15 cellular contexts compared by ENCODE assay signal in genomic region chr1:35243681-35244080, GRCh38. TPM values are rescaled to one million over a fixed set of nuclear protein-coding genes. Genes with fewer than 3 reads are reported as not detected.
A peak's percentile ranks its signal among the peaks of the same experiment; 100 is the strongest.
DNase-seq lines count a peak whose midpoint lies in the region; ATAC-seq, FAIRE-seq and TF ChIP-seq lines count a peak whose summit lies in the region.
"Had no signal": no experiment of that assay in that cellular context is flagged by ENCODE, and none has a peak within 500 bp of the region (broad histone marks: within the 10 kb centered on the region; RNA-seq: fewer than 3 reads in every experiment).

No MANE protein-coding gene starts in this region.

- H3K4me1 Mint-ChIP-seq in stimulated activated memory B cell treated with anti-CD40 and anti-IgM and Interleukin-4, amounts not matched to agents 10 μg/mL and 1 μg/mL and 100 μg/mL, for 72 hours = peaks cover 10% of the 10 kb centered on the region
- no peaks in the 10 kb centered on the region for H3K4me1 Mint-ChIP-seq in activated T-helper 2 cell treated with anti-CD3 and anti-CD28 coated beads, Interferon-gamma antibody, Interleukin-2, Interleukin-4, amounts not matched to agents 10 μg/mL and 5 μg/mL and 100 μg/mL, durations not matched to agents 14 hours and 24 hours and 36 hours (ENCODE audit: low read depth)
- H3K4me1 Mint-ChIP-seq: brain had no signal

- no peaks in the 10 kb centered on the region for H3K9me3 Mint-ChIP-seq in stimulated activated memory B cell treated with anti-CD40 and anti-IgM and Interleukin-4, amounts not matched to agents 10 μg/mL and 1 μg/mL and 100 μg/mL, for 72 hours
- no peaks in the 10 kb centered on the region for H3K9me3 Mint-ChIP-seq in activated T-helper 2 cell treated with anti-CD3 and anti-CD28 coated beads, Interferon-gamma antibody, Interleukin-2, Interleukin-4, amounts not matched to agents 10 μg/mL and 5 μg/mL and 100 μg/mL, durations not matched to agents 14 hours and 24 hours and 36 hours

- no peak for TF ChIP-seq CTCF in bronchial epithelial cell (IDR thresholded peaks at IDR 0.05; ENCODE audit: insufficient read depth, low read length, severe bottlenecking)
- no peak for TF ChIP-seq CTCF in prostate gland (IDR thresholded peaks at IDR 0.05)

- no peak overlapping the region for H3K4me3 Mint-ChIP-seq in stimulated activated memory B cell treated with anti-CD40 and anti-IgM and Interleukin-4, amounts not matched to agents 10 μg/mL and 1 μg/mL and 100 μg/mL, for 72 hours
- H3K4me3 Mint-ChIP-seq in activated T-helper 2 cell treated with anti-CD3 and anti-CD28 coated beads, Interferon-gamma antibody, Interleukin-2, Interleukin-4, amounts not matched to agents 10 μg/mL and 5 μg/mL and 100 μg/mL, durations not matched to agents 14 hours and 24 hours and 36 hours (ENCODE audit: low read depth) = no peak overlapping the region
- H3K4me3 Mint-ChIP-seq: brain had no signal

- H3K4me1 ChIP-seq in prostate gland (replicated peaks) = no peaks in the 10 kb centered on the region
- H3K4me1 ChIP-seq: SJCRH30, tibial artery had no signal

- no peaks in the 10 kb centered on the region for H3K9me3 ChIP-seq in prostate gland
- H3K9me3 ChIP-seq: SJCRH30, tibial artery had no signal

- intact Hi-C loops in prostate gland (cut with DNase I) = no loop called here
- intact Hi-C loops in activated T-helper 2 cell treated with anti-CD3 and anti-CD28 coated beads, Interferon-gamma antibody, Interleukin-2, Interleukin-4, amounts not matched to agents 10 μg/mL and 5 μg/mL and 100 μg/mL, durations not matched to agents 14 hours and 24 hours and 36 hours (cut with micrococcal nuclease) = no loop called here

- H3K27me3 ChIP-seq in bronchial epithelial cell (ENCODE audit: control insufficient read depth, insufficient read depth, low read length) = no peaks in the 10 kb centered on the region
- H3K27me3 ChIP-seq in prostate gland (replicated peaks; ENCODE audit: insufficient read depth) = no peaks in the 10 kb centered on the region
- H3K27me3 ChIP-seq: SJCRH30, tibial artery had no signal

- peak overlapping the region; percentile 33 for H3K27ac Mint-ChIP-seq in stimulated activated memory B cell treated with anti-CD40 and anti-IgM and Interleukin-4, amounts not matched to agents 10 μg/mL and 1 μg/mL and 100 μg/mL, for 72 hours
- no peak overlapping the region for H3K27ac Mint-ChIP-seq in activated T-helper 2 cell treated with anti-CD3 and anti-CD28 coated beads, Interferon-gamma antibody, Interleukin-2, Interleukin-4, amounts not matched to agents 10 μg/mL and 5 μg/mL and 100 μg/mL, durations not matched to agents 14 hours and 24 hours and 36 hours
- H3K27ac Mint-ChIP-seq: brain had no signal

- FAIRE-seq in bronchial epithelial cell (lab: Jason Lieb, UNC) = no peak
- FAIRE-seq: endothelial cell of umbilical vein had no signal

- no peak for TF ChIP-seq POLR2A in prostate gland (IDR thresholded peaks at IDR 0.05)

- no peaks in the 10 kb centered on the region for H3K36me3 ChIP-seq in bronchial epithelial cell (ENCODE audit: control insufficient read depth, insufficient read depth, low read length)
- H3K36me3 ChIP-seq in prostate gland = no peaks in the 10 kb centered on the region
- H3K36me3 ChIP-seq: SJCRH30, tibial artery had no signal

- H3K36me3 Mint-ChIP-seq in stimulated activated memory B cell treated with anti-CD40 and anti-IgM and Interleukin-4, amounts not matched to agents 10 μg/mL and 1 μg/mL and 100 μg/mL, for 72 hours = no peaks in the 10 kb centered on the region
- no peaks in the 10 kb centered on the region for H3K36me3 Mint-ChIP-seq in activated T-helper 2 cell treated with anti-CD3 and anti-CD28 coated beads, Interferon-gamma antibody, Interleukin-2, Interleukin-4, amounts not matched to agents 10 μg/mL and 5 μg/mL and 100 μg/mL, durations not matched to agents 14 hours and 24 hours and 36 hours (ENCODE audit: low read depth)
- H3K36me3 Mint-ChIP-seq: brain had no signal

- no peaks in the 10 kb centered on the region for H3K27me3 Mint-ChIP-seq in stimulated activated memory B cell treated with anti-CD40 and anti-IgM and Interleukin-4, amounts not matched to agents 10 μg/mL and 1 μg/mL and 100 μg/mL, for 72 hours
- peaks cover 2% of the 10 kb centered on the region for H3K27me3 Mint-ChIP-seq in activated T-helper 2 cell treated with anti-CD3 and anti-CD28 coated beads, Interferon-gamma antibody, Interleukin-2, Interleukin-4, amounts not matched to agents 10 μg/mL and 5 μg/mL and 100 μg/mL, durations not matched to agents 14 hours and 24 hours and 36 hours (ENCODE audit: low read depth)

- H3K4me3 ChIP-seq in bronchial epithelial cell (ENCODE audit: low read depth, low read length) (no peak overlapping the region), prostate gland (no peak overlapping the region)
- H3K4me3 ChIP-seq: SJCRH30, tibial artery had no signal

- ATAC-seq in stimulated activated memory B cell treated with anti-CD40 and anti-IgM and Interleukin-4, amounts not matched to agents 10 μg/mL and 1 μg/mL and 100 μg/mL, for 72 hours = peak; percentile 69
- ATAC-seq: right cardiac atrium had no signal

- WGBS in prostate gland = 31% methylated on average over 1 of the region's 1 CpG

- H3K27ac ChIP-seq in prostate gland = no peak overlapping the region
- H3K27ac ChIP-seq: SJCRH30, tibial artery had no signal

- DNase-seq in NCI-H82 (lab: John Stamatoyannopoulos, UW) = peak; percentile 18
- no peak for DNase-seq in NCI-H82 treated with DMSO at 0.1 percent for 48 hours (lab: John Stamatoyannopoulos, UW; ENCODE audit: unreplicated experiment)
- DNase-seq in NCI-H774 (lab: John Stamatoyannopoulos, UW) = peak; percentile 79
- peak; percentile 25 for DNase-seq in bronchial epithelial cell (ENCODE audit: low read depth)
- DNase-seq in stimulated activated CD4-positive, alpha-beta T cell treated with anti-CD3 and anti-CD28 coated beads, Interleukin-4, amount 100 ng/mL, for 24 hours = no peak
- no peak for DNase-seq in prostate gland (ENCODE audit: low spot score)
- DNase-seq in activated T-helper 2 cell treated with anti-CD3 and anti-CD28 coated beads, Interferon-gamma antibody, Interleukin-2, Interleukin-4, amounts not matched to agents 10 μg/mL and 5 μg/mL and 100 μg/mL, durations not matched to agents 14 hours and 24 hours and 36 hours (ENCODE audit: low spot score) = no peak
- DNase-seq: ACHN; activated CD4-positive, CD25-positive, alpha-beta regulatory T cell treated with anti-CD3 and anti-CD28 coated beads, Interleukin-2, amount 50 U/mL, for 72 hours; right cardiac atrium; SJCRH30; tibial artery had no signal

RNA-seq across cellular contexts. Expression of gene ZMYM4, which starts 24.8 kb away (rescaled TPM):
- total RNA-seq in bronchial epithelial cell (19.5 and 20.5 TPM in 2 replicates), prostate gland (10 to 100 TPM; 34.9 to 42.1 TPM)
- total RNA-seq in activated T-helper 2 cell treated with anti-CD3 and anti-CD28 coated beads, Interferon-gamma antibody, Interleukin-2, Interleukin-4, amounts not matched to agents 10 μg/mL and 5 μg/mL and 100 μg/mL, durations not matched to agents 14 hours and 24 hours and 36 hours = 31.9 and 35.1 TPM in 2 replicates

RNA-seq across cellular contexts. Expression of gene SFPQ, which starts 50.7 kb away (rescaled TPM):
- total RNA-seq in bronchial epithelial cell = 147 and 275 TPM in 2 replicates
- 100 to 1,000 TPM; 178 to 311 TPM for total RNA-seq in prostate gland
- total RNA-seq in activated T-helper 2 cell treated with anti-CD3 and anti-CD28 coated beads, Interferon-gamma antibody, Interleukin-2, Interleukin-4, amounts not matched to agents 10 μg/mL and 5 μg/mL and 100 μg/mL, durations not matched to agents 14 hours and 24 hours and 36 hours = 358 and 369 TPM in 2 replicates

Comparison
In these comparisons a context has a peak if more than half of its experiments do, and no peak if none do; other contexts are left out.
1. DNase-seq: peak in NCI-H82 (single experiment), NCI-H774 (single experiment) and bronchial epithelial cell (single experiment); none in NCI-H82 treated with DMSO at 0.1 percent for 48 hours (single experiment), stimulated activated CD4-positive, alpha-beta T cell treated with anti-CD3 and anti-CD28 coated beads, Interleukin-4, amount 100 ng/mL, for 24 hours (single experiment), prostate gland (single experiment) and activated T-helper 2 cell treated with anti-CD3 and anti-CD28 coated beads, Interferon-gamma antibody, Interleukin-2, Interleukin-4, amounts not matched to agents 10 μg/mL and 5 μg/mL and 100 μg/mL, durations not matched to agents 14 hours and 24 hours and 36 hours (single experiment).